In genomic region chr5:21071421-21071820, GRCh38 we compare ENCODE assay signal across 20 cellular contexts.
"Had no signal": no experiment of that assay in that cellular context is flagged by ENCODE, and none has a peak within 500 bp of the region (broad histone marks: within the 10 kb centered on the region; RNA-seq: fewer than 3 reads in every experiment).

No MANE protein-coding gene starts in this region.

- DNase-seq: effector CD4-positive, alpha-beta T cell; endodermal cell; heart right ventricle; hypothalamus; kidney glomerular epithelial cell; naive thymus-derived CD4-positive, alpha-beta T cell; nephron progenitor cell; psoas muscle; retina; right lobe of liver; spleen; stimulated activated CD4-positive, alpha-beta T cell treated with anti-CD3 and anti-CD28 coated beads, Interleukin-15, amount 100 ng/mL, for 24 hours; stimulated activated CD4-positive, alpha-beta T cell treated with anti-CD3 and anti-CD28 coated beads, Interleukin-1b, Interleukin-23, amount 100 ng/mL, for 48 hours; stimulated activated CD4-positive, alpha-beta T cell treated with anti-CD3 and anti-CD28 coated beads, Interleukin-4, amount 100 ng/mL, for 24 hours; testis; upper lobe of right lung had no signal

- H3K9me3 ChIP-seq: psoas muscle, right lobe of liver, spleen, testis, tibial nerve, upper lobe of right lung, vagina had no signal

- H3K36me3 ChIP-seq: heart right ventricle, right lobe of liver, spleen, tibial nerve, upper lobe of right lung, vagina had no signal

- H3K9ac ChIP-seq: parathyroid adenoma had no signal

- ATAC-seq: heart right ventricle; naive thymus-derived CD4-positive, alpha-beta T cell; psoas muscle; right lobe of liver; stimulated activated memory B cell treated with anti-CD40 and anti-IgM and Interleukin-4, amounts not matched to agents 10 μg/mL and 1 μg/mL and 100 μg/mL, for 72 hours; upper lobe of right lung had no signal

- H3K27ac ChIP-seq: heart right ventricle, parathyroid adenoma, psoas muscle, right lobe of liver, spleen, testis, tibial nerve, upper lobe of right lung, vagina had no signal

- H3K4me3 ChIP-seq: heart right ventricle, psoas muscle, right lobe of liver, spleen, testis, tibial nerve, upper lobe of right lung, vagina had no signal
